ENCODE assay signal across 19 cellular contexts in the genomic region with DNA sequence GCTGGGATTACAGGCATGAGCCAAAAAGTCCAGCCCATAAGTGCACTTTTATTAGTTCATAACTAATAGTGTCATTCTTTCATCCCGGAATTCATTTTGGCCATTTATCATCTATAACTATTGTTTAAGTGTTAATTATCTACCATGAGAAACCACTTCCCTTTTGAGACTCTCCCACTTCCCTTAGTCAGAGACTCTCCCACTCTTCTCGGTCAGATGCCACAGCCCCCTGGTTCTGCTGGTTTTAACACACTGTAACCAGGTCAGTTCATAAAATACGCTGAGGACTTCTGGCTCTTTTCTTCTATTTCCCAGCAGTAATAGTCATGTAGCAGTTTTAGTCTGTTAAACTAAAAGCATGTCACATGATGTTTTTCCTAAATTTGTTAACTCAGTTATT.
A peak's percentile ranks its signal among the peaks of the same experiment; 100 is the strongest.
DNase-seq lines count a peak whose midpoint lies in the region; ATAC-seq, FAIRE-seq and TF ChIP-seq lines count a peak whose summit lies in the region.
"Had no signal": no experiment of that assay in that cellular context is flagged by ENCODE, and none has a peak within 500 bp of the region (broad histone marks: within the 10 kb centered on the region; RNA-seq: fewer than 3 reads in every experiment).

No MANE protein-coding gene starts in this region.

- FAIRE-seq in RCC 7860 (lab: Jason Lieb, UNC), result peak; percentile 98
- FAIRE-seq: A549, G401.6, GM12892, H54, HepG2, HTR-8/SVneo had no signal

- POLR2A ChIA-PET in GM10248 (lab: Yijun Ruan, JAX), result no interaction called here

- TF ChIP-seq CTCF in GM10248 (IDR thresholded peaks at IDR 0.05; ENCODE audit: control extremely low read depth, extremely low read depth, low read depth, missing control alignments), result no peak

- ATAC-seq in GM21619 (IDR thresholded peaks at IDR 0.05; ENCODE audit: unreplicated experiment) (peak; percentile 71), HG03469 (IDR thresholded peaks at IDR 0.05; ENCODE audit: unreplicated experiment) (peak; percentile 51)
- ATAC-seq: A549, HCT116, HepG2 had no signal

- peak; percentile 57 for DNase-seq in RCC 7860 (ENCODE audit: low spot score)
- DNase-seq in renal cortical epithelial cell (ENCODE audit: low read depth), result peak; percentile 45
- DNase-seq in NCI-H82 treated with DMSO at 0.1 percent for 48 hours (lab: John Stamatoyannopoulos, UW; ENCODE audit: unreplicated experiment), result no peak
- no peak for DNase-seq in GM10248 (ENCODE audit: extremely low spot score)
- no peak for DNase-seq in amygdala (lab: John Stamatoyannopoulos, UW)
- DNase-seq: BE2C; CD4-positive, alpha-beta memory T cell; DMS79; EL; GM23248 had no signal

- CTCF ChIA-PET in GM10248 (lab: Yijun Ruan, JAX), result no interaction called here

Comparison
In these comparisons a context has a peak if more than half of its experiments do, and no peak if none do; other contexts are left out.
1. DNase-seq: peak in RCC 7860 (single experiment) and renal cortical epithelial cell (single experiment); none in NCI-H82 treated with DMSO at 0.1 percent for 48 hours (single experiment), GM10248 (single experiment) and amygdala (0 of 56).